ENCODE assay signal across 16 cellular contexts in genomic region chr2:234419726-234420125, GRCh38.
DNase-seq lines count a peak whose midpoint lies in the region; ATAC-seq, FAIRE-seq and TF ChIP-seq lines count a peak whose summit lies in the region.
"Had no signal": no experiment of that assay in that cellular context is flagged by ENCODE, and none has a peak within 500 bp of the region (broad histone marks: within the 10 kb centered on the region; RNA-seq: fewer than 3 reads in every experiment).

No MANE protein-coding gene starts in this region.

- H3K4me1 Mint-ChIP-seq in activated naive CD8-positive, alpha-beta T cell (ENCODE audit: low read depth), result peaks cover 60% of the 10 kb centered on the region
- H3K4me1 Mint-ChIP-seq in activated naive CD8-positive, alpha-beta T cell treated with anti-CD3 and anti-CD28 coated beads, Interleukin-2, amount 50 U/mL, for 24 hours, result peaks cover 54% of the 10 kb centered on the region
- peaks cover 40% of the 10 kb centered on the region for H3K4me1 Mint-ChIP-seq in Caco-2 (ENCODE audit: low read depth, unreplicated experiment)
- peaks cover 57% of the 10 kb centered on the region for H3K4me1 Mint-ChIP-seq in central memory CD8-positive, alpha-beta T cell
- H3K4me1 Mint-ChIP-seq in stimulated activated effector memory CD8-positive, alpha-beta T cell treated with anti-CD3 and anti-CD28 coated beads, Interleukin-12 subunit alpha, Interleukin-12 subunit beta, amount 100 ng/mL, for 72 hours, result peaks cover 38% of the 10 kb centered on the region

- peaks cover 8% of the 10 kb centered on the region for H3K36me3 Mint-ChIP-seq in activated naive CD8-positive, alpha-beta T cell
- H3K36me3 Mint-ChIP-seq in activated naive CD8-positive, alpha-beta T cell treated with anti-CD3 and anti-CD28 coated beads, Interleukin-2, amount 50 U/mL, for 24 hours (ENCODE audit: low read depth), result peaks cover 7% of the 10 kb centered on the region
- H3K36me3 Mint-ChIP-seq in Caco-2 (ENCODE audit: insufficient read depth, unreplicated experiment), result peaks cover 7% of the 10 kb centered on the region
- H3K36me3 Mint-ChIP-seq in central memory CD8-positive, alpha-beta T cell (ENCODE audit: insufficient read depth), result peaks cover 13% of the 10 kb centered on the region
- H3K36me3 Mint-ChIP-seq in stimulated activated effector memory CD8-positive, alpha-beta T cell treated with anti-CD3 and anti-CD28 coated beads, Interleukin-12 subunit alpha, Interleukin-12 subunit beta, amount 100 ng/mL, for 72 hours, result no peaks in the 10 kb centered on the region
- H3K36me3 Mint-ChIP-seq: CD14-positive monocyte had no signal

- CTCF ChIA-PET in Caco-2 (lab: Charles Lee), result interaction anchor here (0.7 kb wide), 2 partner anchors 22 to 151 kb away, joined by 3 read pairs; no protein-coding TSS in a partner anchor

- peaks cover 44% of the 10 kb centered on the region for H3K4me1 ChIP-seq in Caco-2

- peak overlapping the region; percentile 64 for H3K27ac Mint-ChIP-seq in activated naive CD8-positive, alpha-beta T cell
- H3K27ac Mint-ChIP-seq in activated naive CD8-positive, alpha-beta T cell treated with anti-CD3 and anti-CD28 coated beads, Interleukin-2, amount 50 U/mL, for 24 hours, result no peak overlapping the region
- H3K27ac Mint-ChIP-seq in Caco-2 (ENCODE audit: unreplicated experiment), result peak overlapping the region; percentile 53
- peak overlapping the region; percentile 72 for H3K27ac Mint-ChIP-seq in central memory CD8-positive, alpha-beta T cell (ENCODE audit: low read depth)
- H3K27ac Mint-ChIP-seq in stimulated activated effector memory CD8-positive, alpha-beta T cell treated with anti-CD3 and anti-CD28 coated beads, Interleukin-12 subunit alpha, Interleukin-12 subunit beta, amount 100 ng/mL, for 72 hours, result peak overlapping the region; percentile 30

- ATAC-seq in activated naive CD8-positive, alpha-beta T cell treated with anti-CD3 and anti-CD28 coated beads, Interleukin-2, amount 50 U/mL, for 24 hours, result no peak
- no peak for ATAC-seq in central memory CD8-positive, alpha-beta T cell (replicated peaks; ENCODE audit: extremely low read depth, poor library complexity, severe bottlenecking)
- no peak for ATAC-seq in stimulated activated effector memory CD8-positive, alpha-beta T cell treated with anti-CD3 and anti-CD28 coated beads, Interleukin-12 subunit alpha, Interleukin-12 subunit beta, amount 100 ng/mL, for 72 hours

- intact Hi-C loops in Caco-2 (cut with micrococcal nuclease; ENCODE audit: unreplicated experiment), result no loop called here

- no TSS peak for BruUV-seq in Caco-2 (replicated peaks; lab: Mats Ljungman, UMichigan)

- H3K4me3 ChIP-seq in Caco-2 (ENCODE audit: low read depth, low read length), result no peak overlapping the region
- H3K4me3 ChIP-seq: PC-9 had no signal

- no peak for FAIRE-seq in GM19239 (lab: Jason Lieb, UNC)
- FAIRE-seq: D721Med had no signal

- no peak overlapping the region for H3K4me3 Mint-ChIP-seq in activated naive CD8-positive, alpha-beta T cell
- H3K4me3 Mint-ChIP-seq in activated naive CD8-positive, alpha-beta T cell treated with anti-CD3 and anti-CD28 coated beads, Interleukin-2, amount 50 U/mL, for 24 hours, result no peak overlapping the region
- no peak overlapping the region for H3K4me3 Mint-ChIP-seq in Caco-2 (ENCODE audit: unreplicated experiment)
- H3K4me3 Mint-ChIP-seq in central memory CD8-positive, alpha-beta T cell, result peak overlapping the region; percentile 31
- no peak overlapping the region for H3K4me3 Mint-ChIP-seq in stimulated activated effector memory CD8-positive, alpha-beta T cell treated with anti-CD3 and anti-CD28 coated beads, Interleukin-12 subunit alpha, Interleukin-12 subunit beta, amount 100 ng/mL, for 72 hours
- H3K4me3 Mint-ChIP-seq: CD14-positive monocyte had no signal

- no peak for DNase-seq in activated naive CD8-positive, alpha-beta T cell treated with anti-CD3 and anti-CD28 coated beads, Interleukin-2, amount 50 U/mL, for 24 hours
- DNase-seq in Caco-2 (peak in 1 of 2 experiments; percentile 34), NCI-H82 (lab: John Stamatoyannopoulos, UW) (no peak), GM19239 (ENCODE audit: insufficient read length, low spot score) (no peak)
- DNase-seq in central memory CD8-positive, alpha-beta T cell (ENCODE audit: low spot score in 2 of 2), result no peak
- DNase-seq in stimulated activated effector memory CD8-positive, alpha-beta T cell treated with anti-CD3 and anti-CD28 coated beads, Interleukin-12 subunit alpha, Interleukin-12 subunit beta, amount 100 ng/mL, for 72 hours (ENCODE audit: low spot score in 2 of 2), result no peak
- DNase-seq in stimulated activated CD4-positive, alpha-beta T cell treated with anti-CD3 and anti-CD28 coated beads, Interleukin-2, amount 100 ng/mL, for 24 hours, result no peak
- DNase-seq: GOT3, KBM-7, NCI-H1092, NCI-H2081, NCI-H774 had no signal

- H3K27me3 Mint-ChIP-seq in activated naive CD8-positive, alpha-beta T cell, result no peaks in the 10 kb centered on the region
- H3K27me3 Mint-ChIP-seq in activated naive CD8-positive, alpha-beta T cell treated with anti-CD3 and anti-CD28 coated beads, Interleukin-2, amount 50 U/mL, for 24 hours, result no peaks in the 10 kb centered on the region
- H3K27me3 Mint-ChIP-seq in Caco-2 (ENCODE audit: insufficient read depth, unreplicated experiment), result no peaks in the 10 kb centered on the region
- no peaks in the 10 kb centered on the region for H3K27me3 Mint-ChIP-seq in central memory CD8-positive, alpha-beta T cell

- POLR2A ChIA-PET in Caco-2 (lab: Charles Lee), result no interaction called here

- no peaks in the 10 kb centered on the region for H3K9me3 ChIP-seq in Caco-2

- TF ChIP-seq CTCF in Caco-2 (IDR thresholded peaks at IDR 0.05; ENCODE audit: insufficient read depth in 1 of 2, low read depth in 1 of 2, low read length in 1 of 2, severe bottlenecking in 1 of 2, unreplicated experiment in 1 of 2), result no peak

- H3K36me3 ChIP-seq in Caco-2 (ENCODE audit: control insufficient read depth, insufficient read depth, low read length), result no peaks in the 10 kb centered on the region

- H3K27me3 ChIP-seq in Caco-2 (replicated peaks; ENCODE audit: control insufficient read depth, insufficient read depth, low read length), result no peaks in the 10 kb centered on the region

- H3K9me3 Mint-ChIP-seq in activated naive CD8-positive, alpha-beta T cell (ENCODE audit: low read depth), result no peaks in the 10 kb centered on the region
- H3K9me3 Mint-ChIP-seq in activated naive CD8-positive, alpha-beta T cell treated with anti-CD3 and anti-CD28 coated beads, Interleukin-2, amount 50 U/mL, for 24 hours, result peaks cover 8% of the 10 kb centered on the region
- H3K9me3 Mint-ChIP-seq in Caco-2 (ENCODE audit: unreplicated experiment), result peaks cover 15% of the 10 kb centered on the region
- H3K9me3 Mint-ChIP-seq in central memory CD8-positive, alpha-beta T cell, result peaks cover 7% of the 10 kb centered on the region
- H3K9me3 Mint-ChIP-seq in stimulated activated effector memory CD8-positive, alpha-beta T cell treated with anti-CD3 and anti-CD28 coated beads, Interleukin-12 subunit alpha, Interleukin-12 subunit beta, amount 100 ng/mL, for 72 hours, result peaks cover 7% of the 10 kb centered on the region
